1 cellular context compared by ENCODE assay signal in genomic region chr20:41086402-41087324, GRCh38.
TF ChIP-seq lines count a peak whose summit lies in the region.

No MANE protein-coding gene starts in this region.

TF ChIP-seq in K562, 482 proteins besides CTCF, POLR2A, EP300 and RAD21 (continued from another document and continues in another):
- TF ChIP-seq MYBL2 (IDR thresholded peaks at IDR 0.05; ENCODE audit: low read depth) (no peak), MYBL2 (CRISPR knock-in tag; IDR thresholded peaks at IDR 0.05; ENCODE audit: borderline replicate concordance) (no peak), SMC3 (conservative IDR thresholded peaks at IDR 0.05; ENCODE audit: insufficient read depth, low read depth, low read length) (no peak), ZNF146 (CRISPR knock-in tag; IDR thresholded peaks at IDR 0.05; ENCODE audit: unreplicated experiment) (no peak), MECOM (CRISPR knock-in tag; IDR thresholded peaks at IDR 0.05) (no peak), GATAD2A (IDR thresholded peaks at IDR 0.05) (no peak), MCM2 (IDR thresholded peaks at IDR 0.05; ENCODE audit: low read depth) (no peak), SPI1 (IDR thresholded peaks at IDR 0.05; ENCODE audit: borderline replicate concordance, low read depth, low read length) (peak; percentile 91), SRSF7 (optimal IDR thresholded peaks at IDR 0.05; ENCODE audit: low read depth, low read length) (no peak), ZNF277 (CRISPR knock-in tag; IDR thresholded peaks at IDR 0.05; ENCODE audit: borderline replicate concordance) (no peak), DMBX1 (CRISPR knock-in tag; IDR thresholded peaks at IDR 0.05; ENCODE audit: borderline replicate concordance) (no peak), MEF2D (tag; conservative IDR thresholded peaks at IDR 0.05; ENCODE audit: low read depth) (peak; percentile 53; the same call in 1 of the 2 replicates), CGGBP1 (CRISPR knock-in tag; IDR thresholded peaks at IDR 0.05) (no peak), CC2D1A (IDR thresholded peaks at IDR 0.05) (no peak), BCLAF1 (IDR thresholded peaks at IDR 0.05; ENCODE audit: borderline replicate concordance in 1 of 2, control insufficient read depth in 1 of 2, low read depth in 2 of 2, low read length in 1 of 2) (no peak), ETV6 (IDR thresholded peaks at IDR 0.05; ENCODE audit: borderline replicate concordance in 1 of 2, low read depth in 2 of 2, low read length in 1 of 2) (no peak), ETV6 (CRISPR knock-in tag; IDR thresholded peaks at IDR 0.05; ENCODE audit: borderline replicate concordance) (no peak), ATF6 (CRISPR knock-in tag; IDR thresholded peaks at IDR 0.05) (no peak), KLF1 (tag; IDR thresholded peaks at IDR 0.05) (no peak), NKRF (IDR thresholded peaks at IDR 0.05; ENCODE audit: borderline replicate concordance) (no peak), ZNF77 (CRISPR knock-in tag; IDR thresholded peaks at IDR 0.05) (no peak), CREB5 (CRISPR knock-in tag; IDR thresholded peaks at IDR 0.05) (no peak), ZNF436 (CRISPR knock-in tag; IDR thresholded peaks at IDR 0.05) (no peak), RBM17 (IDR thresholded peaks at IDR 0.05; ENCODE audit: borderline replicate concordance, low read depth, low read length) (no peak), RBBP5 (IDR thresholded peaks at IDR 0.05; ENCODE audit: borderline replicate concordance, insufficient read depth, low read length, poor library complexity, severe bottlenecking) (peak; percentile 54), ELK1 (CRISPR knock-in tag; IDR thresholded peaks at IDR 0.05) (no peak), LARP7 (IDR thresholded peaks at IDR 0.05) (no peak), CHD2 (IDR thresholded peaks at IDR 0.05; ENCODE audit: low read depth, low read length) (no peak), MAFK (IDR thresholded peaks at IDR 0.05; ENCODE audit: low read length) (peak; percentile 35; the same call in 1 of the 2 replicates), MTA3 (IDR thresholded peaks at IDR 0.05; ENCODE audit: borderline replicate concordance) (no peak; the same call in 1 of the 2 replicates), RBM15 (IDR thresholded peaks at IDR 0.05; ENCODE audit: insufficient read depth, low read length) (no peak), GABPB1 (CRISPR knock-in tag; IDR thresholded peaks at IDR 0.05) (no peak), SRSF9 (IDR thresholded peaks at IDR 0.05; ENCODE audit: borderline replicate concordance, low read depth, low read length) (no peak), NCOA6 (IDR thresholded peaks at IDR 0.05) (no peak), ZNF507 (tag; conservative IDR thresholded peaks at IDR 0.05) (no peak), RBM14 (IDR thresholded peaks at IDR 0.05; ENCODE audit: borderline replicate concordance, insufficient read depth, low read depth, low read length) (no peak), E2F4 (CRISPR knock-in tag; IDR thresholded peaks at IDR 0.05; ENCODE audit: low read depth) (no peak), ZNF134 (CRISPR knock-in tag; conservative IDR thresholded peaks at IDR 0.05) (no peak), POLR3G (IDR thresholded peaks at IDR 0.05; ENCODE audit: extremely low read depth, insufficient read length, insufficient replicate concordance) (no peak), ZNF133 (CRISPR knock-in tag; IDR thresholded peaks at IDR 0.05) (no peak), HNRNPLL (IDR thresholded peaks at IDR 0.05; ENCODE audit: low read depth, low read length, poor library complexity, severe bottlenecking) (no peak), HNRNPL (IDR thresholded peaks at IDR 0.05; ENCODE audit: low read depth, low read length) (no peak), ERF (CRISPR knock-in tag; IDR thresholded peaks at IDR 0.05) (no peak), MCM7 (IDR thresholded peaks at IDR 0.05) (no peak), KLF16 (IDR thresholded peaks at IDR 0.05) (peak; percentile 68; the same call in 1 of the 2 replicates), ZNF175 (CRISPR knock-in tag; IDR thresholded peaks at IDR 0.05; ENCODE audit: low read depth) (no peak), ZKSCAN8 (CRISPR knock-in tag; IDR thresholded peaks at IDR 0.05) (no peak), POLR2AphosphoS5 (IDR thresholded peaks at IDR 0.05; ENCODE audit: control insufficient read depth, insufficient read depth, low read depth, low read length) (peak; percentile 50; the same call in 1 of the 2 replicates), ZNF561 (CRISPR knock-in tag; conservative IDR thresholded peaks at IDR 0.05) (no peak), SMAD2 (IDR thresholded peaks at IDR 0.05; ENCODE audit: low read depth, low read length) (no peak), ZFX (CRISPR knock-in tag; IDR thresholded peaks at IDR 0.05) (no peak), HINFP (tag; conservative IDR thresholded peaks at IDR 0.05; ENCODE audit: low read depth) (no peak), ZKSCAN1 (IDR thresholded peaks at IDR 0.05; ENCODE audit: low read depth, low read length) (peak; percentile 38; the same call in 1 of the 2 replicates), BHLHE40 (IDR thresholded peaks at IDR 0.05; ENCODE audit: low read length) (0 out of 2 replicates have a peak, but pooled peaks have one; percentile 24), ZNF583 (CRISPR knock-in tag; IDR thresholded peaks at IDR 0.05) (no peak), HOMEZ (CRISPR knock-in tag; IDR thresholded peaks at IDR 0.05) (no peak), NR2C1 (IDR thresholded peaks at IDR 0.05) (no peak), NR2C1 (tag; IDR thresholded peaks at IDR 0.05) (no peak), RAD51 (IDR thresholded peaks at IDR 0.05; ENCODE audit: borderline replicate concordance, low read depth) (no peak), SREBF1 (IDR thresholded peaks at IDR 0.05; ENCODE audit: borderline replicate concordance, low read depth, low read length) (no peak)
